In the genomic region with DNA sequence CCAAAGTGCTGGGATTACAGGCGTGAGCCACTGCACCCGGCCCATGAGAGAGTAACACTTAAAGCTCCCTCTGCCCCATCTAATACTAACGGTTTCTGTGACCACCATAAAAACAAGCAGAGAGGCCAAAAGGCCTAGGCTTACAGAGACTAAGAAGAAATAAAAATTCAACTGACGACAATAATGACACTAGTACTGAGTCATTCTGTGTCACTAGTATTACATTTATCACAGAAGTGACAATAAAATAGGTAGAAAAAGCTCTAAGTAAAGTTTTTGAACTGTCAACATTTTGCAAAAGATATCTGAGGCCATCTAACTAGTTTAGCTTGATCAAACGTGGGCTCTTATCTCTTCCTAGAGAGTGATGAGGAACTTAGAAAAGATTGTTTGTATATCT, we compare ENCODE assay signal across 21 cellular contexts. TPM values are rescaled to one million over a fixed set of nuclear protein-coding genes. Genes with fewer than 3 reads are reported as not detected.
DNase-seq lines count a peak whose midpoint lies in the region; FAIRE-seq and TF ChIP-seq lines count a peak whose summit lies in the region.
"Had no signal": no experiment of that assay in that cellular context is flagged by ENCODE, and none has a peak within 500 bp of the region (broad histone marks: within the 10 kb centered on the region; RNA-seq: fewer than 3 reads in every experiment).

No MANE protein-coding gene starts in this region.

- TF ChIP-seq CTCF in C4-2B (conservative IDR thresholded peaks at IDR 0.05) (no peak), HFFc6 (IDR thresholded peaks at IDR 0.05) (no peak), VCaP (conservative IDR thresholded peaks at IDR 0.05) (no peak), mesothelial cell of epicardium (IDR thresholded peaks at IDR 0.05; ENCODE audit: unreplicated experiment) (no peak), A673 (conservative IDR thresholded peaks at IDR 0.05; ENCODE audit: low read depth, low read length) (no peak)

- no peaks in the 10 kb centered on the region for H3K36me3 Mint-ChIP-seq in HFFc6 (ENCODE audit: low read depth)
- H3K36me3 Mint-ChIP-seq in mesothelial cell of epicardium = peaks cover 3% of the 10 kb centered on the region
- H3K36me3 Mint-ChIP-seq: T-cell had no signal

- POLR2A ChIA-PET in A673 (lab: Charles Lee; ENCODE audit: low non-redundant PET) = no interaction called here

- no peak for DNase-seq in HFFc6
- no peak for DNase-seq in mesothelial cell of epicardium (ENCODE audit: low spot score in 2 of 2, unreplicated experiment in 2 of 2)
- DNase-seq in A673 (ENCODE audit: low spot score) = no peak
- no peak for DNase-seq in SHP77 (lab: John Stamatoyannopoulos, UW)
- no peak for DNase-seq in H54 (ENCODE audit: insufficient read length, low spot score)
- DNase-seq: H9, Kasumi-1, NCI-H1105, NCI-H187, NCI-H345, NCI-H69, OCI-M1, SK-N-SH, T-cell had no signal

- H3K4me3 Mint-ChIP-seq in HFFc6 (no peak overlapping the region), mesothelial cell of epicardium (no peak overlapping the region)
- H3K4me3 Mint-ChIP-seq: H9, T-cell had no signal

- H3K4me3 ChIP-seq in A673 (ENCODE audit: low read depth, low read length, poor library complexity, severe bottlenecking) = no peak overlapping the region
- H3K4me3 ChIP-seq: BLaER1 had no signal

- BruUV-seq in A673 (replicated peaks; lab: Mats Ljungman, UMichigan) = no TSS peak

- no peak for TF ChIP-seq POLR2A in H54 (IDR thresholded peaks at IDR 0.05; ENCODE audit: low read depth, low read length)

- FAIRE-seq in H54 (lab: Jason Lieb, UNC) = no peak
- FAIRE-seq: GM12892, HTR-8/SVneo had no signal

- intact Hi-C loops in A673 (cut with micrococcal nuclease; ENCODE audit: unreplicated experiment) = no loop called here

- H3K4me1 Mint-ChIP-seq in HFFc6 (ENCODE audit: low read depth) (peaks cover 47% of the 10 kb centered on the region), mesothelial cell of epicardium (peaks cover 53% of the 10 kb centered on the region)
- H3K4me1 Mint-ChIP-seq: H9 had no signal

- H3K27me3 ChIP-seq in A673 (replicated peaks; ENCODE audit: insufficient read depth, low read depth, low read length, poor library complexity) = no peaks in the 10 kb centered on the region
- H3K27me3 ChIP-seq: BLaER1 had no signal

- H3K36me3 ChIP-seq in A673 (ENCODE audit: insufficient read depth, low read length, poor library complexity, severe bottlenecking) = no peaks in the 10 kb centered on the region
- H3K36me3 ChIP-seq: BLaER1 had no signal

- H3K9me3 ChIP-seq in A673 (ENCODE audit: low read depth, low read length, poor library complexity, severe bottlenecking) = no peaks in the 10 kb centered on the region
- H3K9me3 ChIP-seq: BLaER1, SK-N-SH had no signal

- H3K27me3 Mint-ChIP-seq in HFFc6 (ENCODE audit: insufficient read depth) = no peaks in the 10 kb centered on the region
- no peaks in the 10 kb centered on the region for H3K27me3 Mint-ChIP-seq in mesothelial cell of epicardium (ENCODE audit: low read depth)
- H3K27me3 Mint-ChIP-seq: IgD-negative memory B cell, T-cell had no signal

- CTCF ChIA-PET in A673 (lab: Charles Lee) = interaction anchor here (0.6 kb wide), 1 partner anchor 166 kb away, joined by 8 read pairs; no protein-coding TSS in a partner anchor

- peak overlapping the region; percentile 32; the same call in 1 of the 2 replicates for H3K27ac Mint-ChIP-seq in HFFc6
- H3K27ac Mint-ChIP-seq in mesothelial cell of epicardium = peak overlapping the region; percentile 89
- H3K27ac Mint-ChIP-seq: H9, T-cell had no signal

- no peaks in the 10 kb centered on the region for H3K9me3 Mint-ChIP-seq in HFFc6
- H3K9me3 Mint-ChIP-seq in mesothelial cell of epicardium = peaks cover 5% of the 10 kb centered on the region
- H3K9me3 Mint-ChIP-seq: H9, IgD-negative memory B cell, T-cell had no signal

- H3K4me1 ChIP-seq in A673 (ENCODE audit: insufficient read depth, low read length, poor library complexity, severe bottlenecking) = peaks cover 16% of the 10 kb centered on the region

- peak overlapping the region; percentile 81 for H3K27ac ChIP-seq in C4-2B
- H3K27ac ChIP-seq in VCaP = peak overlapping the region; percentile 78
- H3K27ac ChIP-seq in A673 (ENCODE audit: low read depth, low read length, poor library complexity, severe bottlenecking) = no peak overlapping the region
- H3K27ac ChIP-seq: BLaER1, HL-60 had no signal

RNA-seq across cellular contexts. Expression of a gene that starts 35.7 kb away (rescaled TPM):
- total RNA-seq in HFFc6 (2021; fragmentation: NEBNext Ultra II Directional; extraction: Animal tissue kit (Norgen Biotek cat#: 25700)) = 10 to 100 TPM in 3 of 6 experiments, 1 to 10 TPM in 3; 7.4 to 12.7 (median 9.9) TPM
- total RNA-seq in mesothelial cell of epicardium (18.0 to 23.2 TPM (median 18.5 TPM) in 3 replicates), A673 (2021) (19.9 and 23.0 TPM in 2 replicates)
